1 cellular context compared by ENCODE assay signal in the genomic region with DNA sequence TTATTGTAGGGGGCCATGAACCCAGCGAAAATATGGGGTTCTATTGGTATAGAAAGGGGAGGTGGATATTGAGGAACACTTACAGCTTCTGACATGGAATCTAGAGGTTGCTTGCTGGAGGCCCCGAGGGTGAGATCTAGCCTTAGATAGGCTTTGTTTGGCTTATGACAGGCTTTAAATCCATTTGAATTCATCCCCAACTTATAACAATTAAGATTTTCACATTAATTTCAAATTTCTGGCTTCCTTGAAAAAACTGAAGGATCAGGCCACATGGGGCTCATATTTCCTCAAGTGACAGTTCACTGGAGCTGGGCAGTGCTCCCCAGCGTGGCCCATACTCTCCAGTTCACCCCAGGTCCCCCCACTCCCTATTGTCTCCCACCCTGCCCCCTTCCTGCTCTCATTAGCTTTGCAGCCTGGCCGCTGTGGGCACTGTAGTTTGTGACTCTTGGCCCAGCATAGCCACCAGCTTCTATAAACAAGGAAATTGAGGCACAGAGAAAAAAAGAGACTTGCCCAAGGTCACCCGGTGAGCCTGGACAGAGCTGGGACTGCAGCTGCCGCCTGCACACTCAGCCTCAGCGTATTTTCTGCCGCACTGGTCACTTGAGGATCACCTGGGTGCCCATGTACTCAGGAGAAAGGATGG.
TF ChIP-seq lines count a peak whose summit lies in the region.

No MANE protein-coding gene starts in this region.

TF ChIP-seq in HepG2, 621 proteins besides CTCF, POLR2A, EP300 and RAD21:
- TF ChIP-seq ZNF777 (CRISPR knock-in tag; IDR thresholded peaks at IDR 0.05) (no peak), ZNF263 (CRISPR knock-in tag; IDR thresholded peaks at IDR 0.05) (peak; percentile 57)
TF ChIP-seq in HepG2: peak in this region for 1.
